19 cellular contexts compared by ENCODE assay signal in genomic region chr3:172643780-172644179, GRCh38.
"Had no signal": no experiment of that assay in that cellular context is flagged by ENCODE, and none has a peak within 500 bp of the region (broad histone marks: within the 10 kb centered on the region; RNA-seq: fewer than 3 reads in every experiment).

No MANE protein-coding gene starts in this region.

- H3K9me3 ChIP-seq: SJSA1 had no signal

- H3K4me3 ChIP-seq: SJSA1, SK-N-MC had no signal

- DNase-seq: IMR-90, Kasumi-1, KG1, MM.1S, NCI-H1092 treated with DMSO at 0.1 percent for 48 hours, NCI-H1436, NCI-H187, NCI-H2029, NCI-H2081 treated with DMSO at 0.1 percent for 48 hours, NCI-H2171, NCI-H510A, NCI-H524 treated with DMSO at 0.1 percent for 48 hours, NCI-H69, NCI-H774, Right ventricle myocardium superior, RPMI8226, SIG-M5 had no signal

- H3K27ac ChIP-seq: SJSA1, SK-N-MC had no signal

- H3K27me3 ChIP-seq: SJSA1 had no signal
